In genomic region chr2:130963849-130964793, GRCh38 we compare ENCODE assay signal across 8 cellular contexts.
DNase-seq lines count a peak whose midpoint lies in the region; ATAC-seq, FAIRE-seq and TF ChIP-seq lines count a peak whose summit lies in the region.

No MANE protein-coding gene starts in this region.

- peak overlapping the region; percentile 97 for H3K4me2 ChIP-seq in A549

- no peak overlapping the region for H3K27ac Mint-ChIP-seq in activated T-cell treated with anti-CD3 and anti-CD28 coated beads, Interleukin-2, amount 50 U/mL, for 72 hours

- WGBS in A549 (ENCODE audit: missing lambda C conversion rate): 9% methylated on average over 29 of the region's 84 CpGs

- H3K4me1 Mint-ChIP-seq in activated T-cell treated with anti-CD3 and anti-CD28 coated beads, Interleukin-2, amount 50 U/mL, for 72 hours (ENCODE audit: low read depth): peaks cover 11% of the 10 kb centered on the region

- peak overlapping the region; percentile 50 for H3K4me3 ChIP-seq in A549

- TF ChIP-seq CTCF in A549 (IDR thresholded peaks at IDR 0.05): peak; percentile 56

- TF ChIP-seq RAD21 in A549 (conservative IDR thresholded peaks at IDR 0.05 in 1 of 2, IDR thresholded peaks at IDR 0.05 in 1 of 2): peak; percentile 38 to 47; a peak in 4 of 5 replicates

- CTCF ChIA-PET in A549 (lab: Yijun Ruan, JAX): interaction anchor here (0.6 to 3.2 kb wide), 24 partner anchors 10 to 234 kb away, joined by 3 to 10 read pairs (median 4); no protein-coding TSS in a partner anchor

- H3K4me1 ChIP-seq in A549: no peaks in the 10 kb centered on the region

- peak overlapping the region in 1 of 2 experiments; percentile 76; a peak in 4 of 6 replicates for H3K27ac ChIP-seq in A549

- no peaks in the 10 kb centered on the region for H3K9me3 ChIP-seq in A549

- H3K4me3 Mint-ChIP-seq in activated T-cell treated with anti-CD3 and anti-CD28 coated beads, Interleukin-2, amount 50 U/mL, for 72 hours: peak overlapping the region; percentile 76 to 77

- no peak for TF ChIP-seq EP300 in A549 (IDR thresholded peaks at IDR 0.05)

- POLR2A ChIA-PET in A549 (lab: Yijun Ruan, JAX): no interaction called here

- H3K9me3 Mint-ChIP-seq in activated T-cell treated with anti-CD3 and anti-CD28 coated beads, Interleukin-2, amount 50 U/mL, for 72 hours: no peaks in the 10 kb centered on the region

- TF ChIP-seq POLR2A in A549 (IDR thresholded peaks at IDR 0.05; ENCODE audit: low read length): no peak
- TF ChIP-seq POLR2A in GM12892 (IDR thresholded peaks at IDR 0.05; ENCODE audit: low read depth, low read length): no peak

- FAIRE-seq in A549 (lab: Jason Lieb, UNC): no peak
- FAIRE-seq in GM12892 (lab: Jason Lieb, UNC): no peak

- H3K36me3 Mint-ChIP-seq in activated T-cell treated with anti-CD3 and anti-CD28 coated beads, Interleukin-2, amount 50 U/mL, for 72 hours (ENCODE audit: insufficient read depth in 2 of 2): peaks cover 0 to 2% of the 10 kb centered on the region in 2 donors

- H3K27me3 Mint-ChIP-seq in activated T-cell treated with anti-CD3 and anti-CD28 coated beads, Interleukin-2, amount 50 U/mL, for 72 hours (ENCODE audit: low read depth): peaks cover 69% of the 10 kb centered on the region

- DNase-seq in A549 (ENCODE audit: low read depth in 1 of 2, low spot score in 1 of 2) (peak; percentile 65 to 66), GM12892 (ENCODE audit: insufficient read length) (peak; percentile 29), iPS-NIHi11 (ENCODE audit: low spot score) (peak; percentile 89), SHP77 treated with DMSO at 0.1 percent for 48 hours (lab: John Stamatoyannopoulos, UW) (no peak), SW 1271 (lab: John Stamatoyannopoulos, UW) (no peak)
- peak; percentile 15 to 26 for DNase-seq in activated T-cell treated with anti-CD3 and anti-CD28 coated beads, Interleukin-2, amount 50 U/mL, for 72 hours

- ATAC-seq in A549 (peak; percentile 86 to 94), GM18868 (IDR thresholded peaks at IDR 0.05; ENCODE audit: unreplicated experiment) (no peak), HG03097 (IDR thresholded peaks at IDR 0.05; ENCODE audit: low FRiP score, unreplicated experiment) (no peak)
- ATAC-seq in activated T-cell treated with anti-CD3 and anti-CD28 coated beads, Interleukin-2, amount 50 U/mL, for 72 hours (replicated peaks in 1 of 2): peak in 1 of 2 donors; percentile 57

TF ChIP-seq in A549, 52 proteins besides CTCF, POLR2A, EP300 and RAD21:
- TF ChIP-seq RARB (CRISPR knock-in tag; IDR thresholded peaks at IDR 0.05) (no peak), CEBPB (IDR thresholded peaks at IDR 0.05) (peak in 1 of 2 experiments; percentile 40; a peak in 2 of 4 replicates), KDM1A (IDR thresholded peaks at IDR 0.05; ENCODE audit: low read depth) (no peak), CBX2 (IDR thresholded peaks at IDR 0.05; ENCODE audit: borderline replicate concordance, low read depth) (no peak), NPAS2 (CRISPR knock-in tag; IDR thresholded peaks at IDR 0.05; ENCODE audit: borderline replicate concordance) (no peak), SMC3 (IDR thresholded peaks at IDR 0.05) (peak; percentile 61), RFX5 (IDR thresholded peaks at IDR 0.05) (no peak), HOXB5 (CRISPR knock-in tag; IDR thresholded peaks at IDR 0.05) (no peak), HMGXB4 (CRISPR knock-in tag; IDR thresholded peaks at IDR 0.05; ENCODE audit: borderline replicate concordance) (no peak)
- TF ChIP-seq, protein P1, sequence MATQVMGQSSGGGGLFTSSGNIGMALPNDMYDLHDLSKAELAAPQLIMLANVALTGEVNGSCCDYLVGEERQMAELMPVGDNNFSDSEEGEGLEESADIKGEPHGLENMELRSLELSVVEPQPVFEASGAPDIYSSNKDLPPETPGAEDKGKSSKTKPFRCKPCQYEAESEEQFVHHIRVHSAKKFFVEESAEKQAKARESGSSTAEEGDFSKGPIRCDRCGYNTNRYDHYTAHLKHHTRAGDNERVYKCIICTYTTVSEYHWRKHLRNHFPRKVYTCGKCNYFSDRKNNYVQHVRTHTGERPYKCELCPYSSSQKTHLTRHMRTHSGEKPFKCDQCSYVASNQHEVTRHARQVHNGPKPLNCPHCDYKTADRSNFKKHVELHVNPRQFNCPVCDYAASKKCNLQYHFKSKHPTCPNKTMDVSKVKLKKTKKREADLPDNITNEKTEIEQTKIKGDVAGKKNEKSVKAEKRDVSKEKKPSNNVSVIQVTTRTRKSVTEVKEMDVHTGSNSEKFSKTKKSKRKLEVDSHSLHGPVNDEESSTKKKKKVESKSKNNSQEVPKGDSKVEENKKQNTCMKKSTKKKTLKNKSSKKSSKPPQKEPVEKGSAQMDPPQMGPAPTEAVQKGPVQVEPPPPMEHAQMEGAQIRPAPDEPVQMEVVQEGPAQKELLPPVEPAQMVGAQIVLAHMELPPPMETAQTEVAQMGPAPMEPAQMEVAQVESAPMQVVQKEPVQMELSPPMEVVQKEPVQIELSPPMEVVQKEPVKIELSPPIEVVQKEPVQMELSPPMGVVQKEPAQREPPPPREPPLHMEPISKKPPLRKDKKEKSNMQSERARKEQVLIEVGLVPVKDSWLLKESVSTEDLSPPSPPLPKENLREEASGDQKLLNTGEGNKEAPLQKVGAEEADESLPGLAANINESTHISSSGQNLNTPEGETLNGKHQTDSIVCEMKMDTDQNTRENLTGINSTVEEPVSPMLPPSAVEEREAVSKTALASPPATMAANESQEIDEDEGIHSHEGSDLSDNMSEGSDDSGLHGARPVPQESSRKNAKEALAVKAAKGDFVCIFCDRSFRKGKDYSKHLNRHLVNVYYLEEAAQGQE (IDR thresholded peaks at IDR 0.05): no peak

Comparison
In these comparisons a context has a peak if more than half of its experiments do, and no peak if none do; other contexts are left out.
1. ATAC-seq: peak in A549 (2 of 2); none in GM18868 (single experiment) and HG03097 (single experiment).
2. DNase-seq: peak in A549 (2 of 2), GM12892 (single experiment), activated T-cell treated with anti-CD3 and anti-CD28 coated beads, Interleukin-2, amount 50 U/mL, for 72 hours (2 of 2) and iPS-NIHi11 (single experiment); none in SHP77 treated with DMSO at 0.1 percent for 48 hours (single experiment) and SW 1271 (0 of 2).